Comparison of ENCODE assay signal across 8 cellular contexts in the genomic region with DNA sequence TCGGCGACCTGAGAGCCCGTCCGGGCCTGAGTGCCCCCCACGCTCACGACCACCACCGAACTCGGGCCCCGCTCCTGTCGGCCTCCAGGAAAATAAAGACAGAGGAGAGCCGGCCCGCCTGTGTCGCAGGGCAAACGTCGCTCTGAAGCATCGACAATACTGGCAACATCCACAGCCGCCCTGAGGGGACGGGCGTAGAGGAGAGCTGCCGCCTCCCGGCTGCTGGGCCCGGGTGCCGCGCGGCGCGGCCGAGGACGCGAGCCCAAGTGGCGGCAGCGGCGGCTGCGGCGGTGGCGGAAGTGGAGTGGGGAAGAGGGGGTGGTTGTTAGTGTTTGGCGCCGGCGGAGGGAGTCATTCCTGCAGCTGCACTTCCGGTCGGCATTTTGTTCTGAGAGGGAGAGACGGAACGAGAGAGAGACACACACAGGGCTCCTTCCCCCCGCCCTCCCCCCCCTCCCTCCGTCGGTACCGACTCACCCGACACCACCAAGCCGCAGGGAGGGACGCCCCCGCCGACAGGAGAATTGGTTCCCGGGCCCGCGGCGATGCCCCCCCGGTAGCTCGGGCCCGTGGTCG. TPM values are rescaled to one million over a fixed set of nuclear protein-coding genes. Genes with fewer than 3 reads are reported as not detected.
DNase-seq lines count a peak whose midpoint lies in the region; TF ChIP-seq lines count a peak whose summit lies in the region.

A gene with protein sequence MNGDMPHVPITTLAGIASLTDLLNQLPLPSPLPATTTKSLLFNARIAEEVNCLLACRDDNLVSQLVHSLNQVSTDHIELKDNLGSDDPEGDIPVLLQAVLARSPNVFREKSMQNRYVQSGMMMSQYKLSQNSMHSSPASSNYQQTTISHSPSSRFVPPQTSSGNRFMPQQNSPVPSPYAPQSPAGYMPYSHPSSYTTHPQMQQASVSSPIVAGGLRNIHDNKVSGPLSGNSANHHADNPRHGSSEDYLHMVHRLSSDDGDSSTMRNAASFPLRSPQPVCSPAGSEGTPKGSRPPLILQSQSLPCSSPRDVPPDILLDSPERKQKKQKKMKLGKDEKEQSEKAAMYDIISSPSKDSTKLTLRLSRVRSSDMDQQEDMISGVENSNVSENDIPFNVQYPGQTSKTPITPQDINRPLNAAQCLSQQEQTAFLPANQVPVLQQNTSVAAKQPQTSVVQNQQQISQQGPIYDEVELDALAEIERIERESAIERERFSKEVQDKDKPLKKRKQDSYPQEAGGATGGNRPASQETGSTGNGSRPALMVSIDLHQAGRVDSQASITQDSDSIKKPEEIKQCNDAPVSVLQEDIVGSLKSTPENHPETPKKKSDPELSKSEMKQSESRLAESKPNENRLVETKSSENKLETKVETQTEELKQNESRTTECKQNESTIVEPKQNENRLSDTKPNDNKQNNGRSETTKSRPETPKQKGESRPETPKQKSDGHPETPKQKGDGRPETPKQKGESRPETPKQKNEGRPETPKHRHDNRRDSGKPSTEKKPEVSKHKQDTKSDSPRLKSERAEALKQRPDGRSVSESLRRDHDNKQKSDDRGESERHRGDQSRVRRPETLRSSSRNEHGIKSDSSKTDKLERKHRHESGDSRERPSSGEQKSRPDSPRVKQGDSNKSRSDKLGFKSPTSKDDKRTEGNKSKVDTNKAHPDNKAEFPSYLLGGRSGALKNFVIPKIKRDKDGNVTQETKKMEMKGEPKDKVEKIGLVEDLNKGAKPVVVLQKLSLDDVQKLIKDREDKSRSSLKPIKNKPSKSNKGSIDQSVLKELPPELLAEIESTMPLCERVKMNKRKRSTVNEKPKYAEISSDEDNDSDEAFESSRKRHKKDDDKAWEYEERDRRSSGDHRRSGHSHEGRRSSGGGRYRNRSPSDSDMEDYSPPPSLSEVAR (N-terminal part only) (plus strand): TSS at position 381 of the 576 bp plus-strand sequence. CDS start 76,928 bp downstream, outside the sequence.

- H3K4me3 ChIP-seq in HAP-1, result peak within 1 kb of the TSS; percentile 79
- peak within 1 kb of the TSS; percentile 83 for H3K4me3 ChIP-seq in MG63
- H3K4me3 ChIP-seq in fibroblast of villous mesenchyme (ENCODE audit: low read depth, low read length), result peak within 1 kb of the TSS; percentile 87
- H3K4me3 ChIP-seq in stomach smooth muscle (ENCODE audit: low read length in 2 of 2), result peak within 1 kb of the TSS; percentile 88 to 93

- 0 out of 2 replicates have a peak, but pooled peaks cover 5% of the 10 kb centered on the region for H3K4me1 ChIP-seq in ES-I3 (ENCODE audit: insufficient read depth, low read length)
- peaks cover 33% of the 10 kb centered on the region for H3K4me1 ChIP-seq in HAP-1
- peaks cover 9% of the 10 kb centered on the region for H3K4me1 ChIP-seq in stomach smooth muscle (ENCODE audit: control insufficient read depth, insufficient read depth, low read length)

- H3K9ac ChIP-seq in ES-I3 (ENCODE audit: low read depth, low read length) (peak within 1 kb of the TSS; percentile 97), stomach smooth muscle (ENCODE audit: low read length in 2 of 2) (peak within 1 kb of the TSS; percentile 89 to 91)

- no peaks in the 10 kb centered on the region for H3K9me3 Mint-ChIP-seq in neural crest cell

- DNase-seq in HAP-1 (ENCODE audit: low spot score in 2 of 2), result peak; percentile 89 to 94
- DNase-seq in MG63, result peak; percentile 94
- DNase-seq in SHP77 treated with DMSO at 0.1 percent for 48 hours (lab: John Stamatoyannopoulos, UW), result peak; percentile 97
- DNase-seq in activated effector memory CD4-positive, alpha-beta T cell treated with anti-CD3 and anti-CD28 coated beads, Interleukin-2, amount 50 U/mL, for 16 hours, result peak; percentile 96
- DNase-seq in fibroblast of villous mesenchyme (ENCODE audit: low read depth), result peak; percentile 94
- DNase-seq in neural crest cell (ENCODE audit: low read depth, low spot score), result peak; percentile 83

- no peaks in the 10 kb centered on the region for H3K36me3 Mint-ChIP-seq in neural crest cell (ENCODE audit: low read depth)

- H3K36me3 ChIP-seq in ES-I3 (ENCODE audit: insufficient read depth, low read length) (no peaks in the 10 kb centered on the region), HAP-1 (replicated peaks) (no peaks in the 10 kb centered on the region), MG63 (peaks cover 11% of the 10 kb centered on the region), stomach smooth muscle (ENCODE audit: control insufficient read depth in 2 of 2, insufficient read depth in 2 of 2, low read length in 2 of 2) (no peaks in the 10 kb centered on the region)

- H3K4me1 Mint-ChIP-seq in neural crest cell, result peaks cover 51% of the 10 kb centered on the region

- TF ChIP-seq CTCF in fibroblast of villous mesenchyme (IDR thresholded peaks at IDR 0.05; ENCODE audit: insufficient read depth, low read depth, low read length), result no peak
- TF ChIP-seq CTCF in neural crest cell (conservative IDR thresholded peaks at IDR 0.05), result no peak

- H3K9me3 ChIP-seq in ES-I3 (ENCODE audit: control insufficient read depth, insufficient read depth, low read length), result no peaks in the 10 kb centered on the region
- H3K9me3 ChIP-seq in HAP-1, result no peaks in the 10 kb centered on the region
- H3K9me3 ChIP-seq in MG63, result no peaks in the 10 kb centered on the region
- H3K9me3 ChIP-seq in stomach smooth muscle (ENCODE audit: control insufficient read depth in 2 of 2, low read length in 2 of 2), result no peaks in the 10 kb centered on the region

- peak within 1 kb of the TSS; percentile 93 for H3K4me3 Mint-ChIP-seq in neural crest cell

- H3K27me3 ChIP-seq in HAP-1 (ENCODE audit: low read depth), result no peaks in the 10 kb centered on the region
- no peaks in the 10 kb centered on the region for H3K27me3 ChIP-seq in MG63
- H3K27me3 ChIP-seq in stomach smooth muscle (ENCODE audit: control insufficient read depth in 1 of 2, insufficient read depth in 2 of 2, low read length in 2 of 2), result no peaks in the 10 kb centered on the region

- in situ Hi-C loops in HAP-1 (cut with MboI; ENCODE audit: low sequenced_read_pairs), result loop anchor here (5.0 kb wide), 1 partner anchor 139 kb away; no protein-coding TSS in a partner anchor

- peak within 1 kb of the TSS; percentile 97 for H3K27ac Mint-ChIP-seq in neural crest cell (ENCODE audit: unreplicated experiment)

- peak within 1 kb of the TSS; percentile 90 for H3K27ac ChIP-seq in stomach smooth muscle (ENCODE audit: low read length)

- H3K27me3 Mint-ChIP-seq in neural crest cell (ENCODE audit: low read depth), result no peaks in the 10 kb centered on the region

RNA-seq across cellular contexts. Expression of the gene that starts here (rescaled TPM):
- 10.6 and 21.7 TPM in 2 replicates for total RNA-seq in MG63 (2014; rRNA removed; shearing (Covaris generic); ENCODE audit: low replicate concordance)
- total RNA-seq in fibroblast of villous mesenchyme, result 20.6 and 24.6 TPM in 2 replicates
- total RNA-seq in neural crest cell, result 66.3 and 67.8 TPM in 2 replicates

Comparison
In these comparisons a context has a peak if more than half of its experiments do, and no peak if none do; other contexts are left out.
1. Peak in every context shown above with its lines: DNase-seq, H3K4me3 ChIP-seq and H3K27ac ChIP-seq.